Comparison of ENCODE assay signal across 16 cellular contexts in the genomic region with DNA sequence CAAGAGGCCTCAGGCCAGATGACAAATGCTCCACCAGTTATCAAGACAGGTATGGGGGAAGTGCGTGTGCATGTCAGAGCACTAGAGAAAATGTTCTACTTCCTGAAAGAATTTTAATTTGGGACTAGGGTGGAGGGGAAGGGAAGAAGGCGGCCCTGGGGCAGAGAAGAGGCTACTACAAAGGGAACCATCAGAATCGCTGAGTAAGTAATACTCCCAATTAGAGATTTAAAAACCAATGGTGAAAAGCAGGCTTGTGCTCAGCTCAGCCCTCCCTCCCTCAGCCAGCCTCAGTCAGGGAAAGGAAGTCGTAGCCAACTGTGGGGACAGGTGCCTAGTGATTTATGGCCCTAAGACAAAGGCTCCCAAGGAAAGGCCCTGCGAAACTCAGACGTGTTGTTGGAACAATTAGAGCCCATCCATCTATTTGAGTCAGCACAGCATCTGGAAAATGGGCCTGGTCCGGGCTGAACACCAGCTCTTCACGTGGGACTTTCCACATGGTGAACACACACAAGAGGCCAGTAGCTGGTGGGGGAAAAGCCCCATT.
"Had no signal": no experiment of that assay in that cellular context is flagged by ENCODE, and none has a peak within 500 bp of the region (broad histone marks: within the 10 kb centered on the region; RNA-seq: fewer than 3 reads in every experiment).

No MANE protein-coding gene starts in this region.

- H3K36me3 Mint-ChIP-seq: activated naive CD4-positive, alpha-beta T cell treated with anti-CD3 and anti-CD28 coated beads, Interleukin-2, amount 50 U/mL, for 24 hours; naive B cell; stimulated activated naive B cell treated with anti-CD40 and anti-IgM and Interleukin-4, amounts not matched to agents 10 μg/mL and 1 μg/mL and 100 μg/mL, for 72 hours had no signal

- H3K4me3 Mint-ChIP-seq: activated naive CD4-positive, alpha-beta T cell treated with anti-CD3 and anti-CD28 coated beads, Interleukin-2, amount 50 U/mL, for 24 hours; effector memory CD8-positive, alpha-beta T cell; naive B cell; stimulated activated naive B cell treated with anti-CD40 and anti-IgM and Interleukin-4, amounts not matched to agents 10 μg/mL and 1 μg/mL and 100 μg/mL, for 72 hours; T-helper 2 cell treated with Interferon-gamma antibody and Interleukin-4, amounts not matched to agents 5 μg/mL and 100 μg/mL, for 36 hours had no signal

- H3K27ac Mint-ChIP-seq: activated naive CD4-positive, alpha-beta T cell treated with anti-CD3 and anti-CD28 coated beads, Interleukin-2, amount 50 U/mL, for 24 hours; effector memory CD8-positive, alpha-beta T cell; stimulated activated naive B cell treated with anti-CD40 and anti-IgM and Interleukin-4, amounts not matched to agents 10 μg/mL and 1 μg/mL and 100 μg/mL, for 72 hours; T-helper 2 cell treated with Interferon-gamma antibody and Interleukin-4, amounts not matched to agents 5 μg/mL and 100 μg/mL, for 36 hours had no signal

- H3K36me3 ChIP-seq: neutrophil, right lobe of liver, spleen, upper lobe of right lung had no signal

- H3K9me3 Mint-ChIP-seq: activated naive CD4-positive, alpha-beta T cell treated with anti-CD3 and anti-CD28 coated beads, Interleukin-2, amount 50 U/mL, for 24 hours; effector memory CD8-positive, alpha-beta T cell; T-helper 2 cell treated with Interferon-gamma antibody and Interleukin-4, amounts not matched to agents 5 μg/mL and 100 μg/mL, for 36 hours had no signal

- H3K27ac ChIP-seq: neutrophil, right lobe of liver, spleen, upper lobe of right lung had no signal

- H3K9me3 ChIP-seq: neutrophil, right lobe of liver, spleen, upper lobe of right lung had no signal

- H3K27me3 ChIP-seq: right lobe of liver, upper lobe of right lung had no signal

- DNase-seq: activated T-cell treated with anti-CD3 and anti-CD28 coated beads, Interleukin-2, amount 50 U/mL, for 1 hour; central memory CD4-positive, alpha-beta T cell; effector memory CD8-positive, alpha-beta T cell; erythroblast; hypothalamus; midbrain; naive B cell; right lobe of liver; spleen; stimulated activated CD4-positive, alpha-beta T cell treated with anti-CD3 and anti-CD28 coated beads, Interleukin-2, amount 100 ng/mL, for 24 hours; stimulated activated naive B cell treated with anti-CD40 and anti-IgM and Interleukin-4, amounts not matched to agents 10 μg/mL and 1 μg/mL and 100 μg/mL, for 72 hours; upper lobe of right lung had no signal

- ATAC-seq: effector memory CD8-positive, alpha-beta T cell; stimulated activated naive B cell treated with anti-CD40 and anti-IgM and Interleukin-4, amounts not matched to agents 10 μg/mL and 1 μg/mL and 100 μg/mL, for 72 hours; upper lobe of right lung had no signal

- H3K4me3 ChIP-seq: lung, right lobe of liver, spleen, upper lobe of right lung had no signal

- H3K4me1 Mint-ChIP-seq: activated naive CD4-positive, alpha-beta T cell treated with anti-CD3 and anti-CD28 coated beads, Interleukin-2, amount 50 U/mL, for 24 hours; naive B cell; stimulated activated naive B cell treated with anti-CD40 and anti-IgM and Interleukin-4, amounts not matched to agents 10 μg/mL and 1 μg/mL and 100 μg/mL, for 72 hours had no signal

- H3K4me1 ChIP-seq: right lobe of liver, spleen, upper lobe of right lung had no signal
